12 cellular contexts compared by ENCODE assay signal in the genomic region with DNA sequence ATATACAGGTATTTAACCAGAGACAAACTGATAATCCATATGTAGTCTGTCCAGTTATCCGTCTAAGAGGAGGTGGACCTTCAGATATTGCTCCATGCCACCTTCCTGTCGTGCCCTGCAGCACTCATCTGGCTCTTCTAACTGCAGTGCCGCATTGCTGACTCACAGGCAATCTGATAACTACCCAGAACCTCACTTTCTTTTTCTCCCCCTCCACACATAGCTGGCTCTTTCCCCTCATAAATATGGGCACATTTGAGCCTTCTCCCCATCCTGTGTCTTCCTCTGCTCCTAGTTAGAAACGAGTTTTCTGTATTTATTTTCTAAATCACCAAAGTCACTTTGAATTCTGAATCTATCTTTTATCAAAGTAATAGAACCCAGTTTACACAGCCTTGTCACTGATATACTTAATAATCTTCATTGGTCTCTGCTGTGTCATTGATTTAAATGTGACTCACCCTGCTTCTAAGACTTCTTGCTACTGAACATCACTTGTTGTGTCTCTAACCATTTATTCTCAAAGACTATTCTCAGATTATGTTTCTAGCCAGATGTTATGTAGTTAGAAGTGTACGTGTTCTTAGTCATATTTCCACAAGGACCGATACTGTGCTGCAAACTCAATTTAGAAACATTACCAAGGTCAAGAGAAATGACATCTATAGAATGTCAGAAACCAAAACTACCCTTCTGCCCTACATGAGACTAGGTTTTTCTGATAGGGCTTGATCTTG. TPM values are rescaled to one million over a fixed set of nuclear protein-coding genes. Genes with fewer than 3 reads are reported as not detected.
DNase-seq lines count a peak whose midpoint lies in the region; ATAC-seq and TF ChIP-seq lines count a peak whose summit lies in the region.
"Had no signal": no experiment of that assay in that cellular context is flagged by ENCODE, and none has a peak within 500 bp of the region (broad histone marks: within the 10 kb centered on the region; RNA-seq: fewer than 3 reads in every experiment).

No MANE protein-coding gene starts in this region.

- peaks cover 31% of the 10 kb centered on the region for H3K4me1 ChIP-seq in left ventricle myocardium inferior

- no peak overlapping the region for H3K27ac ChIP-seq in left ventricle myocardium inferior (replicated peaks)
- H3K27ac ChIP-seq: epithelial cell of prostate, SJCRH30 had no signal

- ATAC-seq in left cardiac atrium (peak; percentile 44 to 68), HG02798 (IDR thresholded peaks at IDR 0.05; ENCODE audit: poor library complexity, unreplicated experiment) (peak; percentile 84)

- TF ChIP-seq CTCF in left ventricle myocardium inferior (IDR thresholded peaks at IDR 0.05; ENCODE audit: borderline replicate concordance), result no peak

- intact Hi-C loops in left cardiac atrium (cut with DNase I) (no loop called here), left ventricle myocardium inferior (cut with micrococcal nuclease) (no loop called here)

- no peaks in the 10 kb centered on the region for H3K36me3 ChIP-seq in left ventricle myocardium inferior
- H3K36me3 ChIP-seq: SJCRH30 had no signal

- no peaks in the 10 kb centered on the region for H3K27me3 ChIP-seq in left ventricle myocardium inferior (ENCODE audit: low read depth)
- H3K27me3 ChIP-seq: SJCRH30 had no signal

- H3K9me3 ChIP-seq in left ventricle myocardium inferior (replicated peaks), result no peaks in the 10 kb centered on the region
- H3K9me3 ChIP-seq: SJCRH30 had no signal

- DNase-seq in left cardiac atrium, result peak; percentile 31
- no peak for DNase-seq in left ventricle myocardium inferior
- DNase-seq in NCI-H69 (lab: John Stamatoyannopoulos, UW), result peak; percentile 78
- no peak for DNase-seq in SHP77 treated with DMSO at 0.1 percent for 48 hours (lab: John Stamatoyannopoulos, UW)
- no peak for DNase-seq in NAMALWA (ENCODE audit: low spot score)
- no peak for DNase-seq in NOMO-1 treated with dmso at 0.1 percent for 144 hours (lab: John Stamatoyannopoulos, UW; ENCODE audit: unreplicated experiment)
- DNase-seq in dedifferentiated amniotic fluid mesenchymal stem cell (ENCODE audit: extremely low spot score), result no peak
- DNase-seq: activated T-cell treated with anti-CD3 and anti-CD28 coated beads, Interleukin-2, amount 50 U/mL, for 24 hours; midbrain had no signal

- no peak overlapping the region for H3K4me3 ChIP-seq in left ventricle myocardium inferior
- H3K4me3 ChIP-seq: SJCRH30 had no signal

RNA-seq across cellular contexts. Expression of a gene that starts 17.4 kb away (rescaled TPM):
- 1 to 10 TPM; 7.8 to 9.8 TPM for total RNA-seq in left cardiac atrium
- total RNA-seq in left ventricle myocardium inferior, result 2.1 TPM
- total RNA-seq: SJCRH30 had no signal

Comparison
In these comparisons a context has a peak if more than half of its experiments do, and no peak if none do; other contexts are left out.
1. DNase-seq: peak in left cardiac atrium (single experiment) and NCI-H69 (single experiment); none in left ventricle myocardium inferior (single experiment), SHP77 treated with DMSO at 0.1 percent for 48 hours (single experiment), NAMALWA (single experiment), NOMO-1 treated with dmso at 0.1 percent for 144 hours (single experiment) and dedifferentiated amniotic fluid mesenchymal stem cell (single experiment).